Comparison of ENCODE assay signal across 26 cellular contexts in the genomic region with DNA sequence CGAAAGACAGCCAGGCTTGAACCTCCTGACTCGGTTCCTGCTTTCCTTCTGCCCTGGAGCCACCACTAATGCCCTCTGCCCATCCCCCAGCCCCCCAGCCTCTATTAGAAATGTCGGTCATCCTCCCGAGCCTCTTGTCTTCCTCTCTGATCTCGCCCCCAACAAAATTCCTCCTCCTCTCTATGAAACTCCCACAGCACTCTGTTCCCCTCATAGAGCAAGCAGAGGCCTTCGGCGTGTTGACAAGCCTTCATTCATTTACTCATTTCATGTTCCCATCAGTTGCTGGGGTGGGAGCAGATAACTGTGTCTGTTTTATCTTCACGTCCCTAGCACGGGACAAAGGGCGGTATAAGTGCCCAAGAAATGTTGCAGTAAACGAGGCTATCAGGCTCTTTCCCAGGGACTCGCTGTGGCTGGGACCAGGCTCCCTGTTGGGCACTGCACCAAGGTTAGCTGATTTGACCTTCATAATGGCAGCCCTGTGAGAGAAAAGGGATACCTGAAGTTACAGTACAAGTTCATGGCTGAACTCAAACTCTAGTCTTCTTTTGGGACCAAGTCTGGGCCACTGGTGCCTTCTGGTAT. TPM values are rescaled to one million over a fixed set of nuclear protein-coding genes. Genes with fewer than 3 reads are reported as not detected.
"Had no signal": no experiment of that assay in that cellular context is flagged by ENCODE, and none has a peak within 500 bp of the region (broad histone marks: within the 10 kb centered on the region; RNA-seq: fewer than 3 reads in every experiment).

No MANE protein-coding gene starts in this region.

- FAIRE-seq: astrocyte, colon, endometrium, frontal cortex, pancreas had no signal

- H3K9me3 ChIP-seq: esophagus squamous epithelium, pancreas, right lobe of liver, uterus had no signal

- H3K36me3 ChIP-seq: pancreas, right lobe of liver, uterus had no signal

- H3K4me1 ChIP-seq: pancreas, right lobe of liver, uterus had no signal

- H3K4me3 ChIP-seq: esophagus squamous epithelium, hepatocyte, pancreas, right lobe of liver, uterus had no signal

- H3K27ac ChIP-seq: brain microvascular endothelial cell, epithelial cell of prostate, esophagus squamous epithelium, hepatocyte, pancreas, right lobe of liver, uterus, WERI-Rb-1 had no signal

- H3K27me3 ChIP-seq: brain microvascular endothelial cell, esophagus squamous epithelium, hepatocyte, pancreas, right lobe of liver, uterus had no signal

- DNase-seq: activated CD4-positive, alpha-beta T cell treated with anti-CD3 and anti-CD28 coated beads, Interleukin-2, amount 50 U/mL, for 1 hour; activated CD8-positive, alpha-beta T cell treated with anti-CD3 and anti-CD28 coated beads for 36 hours; activated gamma-delta T cell treated with Interleukin-2 at 50 U/mL for 16 hours; activated naive CD4-positive, alpha-beta T cell treated with anti-CD3 and anti-CD28 coated beads, Interleukin-2, amount 50 U/mL, for 16 hours; activated T-cell treated with anti-CD3 and anti-CD28 coated beads, Interleukin-2, amount 50 U/mL, for 4 hours; amniotic stem cell; brain microvascular endothelial cell; dermis blood vessel endothelial cell; effector CD8-positive, alpha-beta T cell; esophagus squamous epithelium; islet precursor cell; midbrain; naive thymus-derived CD4-positive, alpha-beta T cell; right lobe of liver; stimulated activated CD4-positive, alpha-beta T cell treated with anti-CD3 and anti-CD28 coated beads, Interleukin-12 subunit alpha, Interleukin-12 subunit beta, amount 100 ng/mL, for 4 hours; stimulated activated CD4-positive, alpha-beta T cell treated with anti-CD3 and anti-CD28 coated beads, Interleukin-4, amount 100 ng/mL, for 1 hour; uterus; WERI-Rb-1 had no signal

RNA-seq across cellular contexts. Expression of gene CTF1, which starts 34.7 kb away (rescaled TPM):
- polyA plus RNA-seq: naive thymus-derived CD4-positive, alpha-beta T cell; neural cell had no signal
